In the genomic region with DNA sequence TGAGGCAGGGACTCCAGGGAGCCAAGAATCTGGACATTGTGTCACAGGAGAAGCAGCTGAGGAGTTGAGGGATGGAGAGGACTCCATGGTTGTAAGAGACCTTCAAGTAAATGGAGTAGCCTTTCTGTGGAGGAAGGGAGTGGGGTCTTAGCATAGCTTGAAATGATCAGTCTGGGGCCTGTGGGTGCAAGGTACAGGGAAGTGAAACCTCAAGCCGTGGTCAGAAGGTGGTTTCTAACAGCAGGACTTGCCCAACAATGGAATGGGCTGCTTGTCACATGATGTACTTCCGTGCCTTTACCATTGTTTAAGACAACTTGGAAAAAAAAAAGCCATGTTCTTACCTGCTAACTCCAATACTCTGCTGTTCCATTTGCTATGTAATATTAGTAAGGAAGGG, we compare ENCODE assay signal across 23 cellular contexts.
DNase-seq lines count a peak whose midpoint lies in the region; ATAC-seq and TF ChIP-seq lines count a peak whose summit lies in the region.
"Had no signal": no experiment of that assay in that cellular context is flagged by ENCODE, and none has a peak within 500 bp of the region (broad histone marks: within the 10 kb centered on the region; RNA-seq: fewer than 3 reads in every experiment).

No MANE protein-coding gene starts in this region.

- peak; percentile 85 for ATAC-seq in HG02759 (IDR thresholded peaks at IDR 0.05; ENCODE audit: unreplicated experiment)
- ATAC-seq in stimulated activated memory B cell treated with anti-CD40 and anti-IgM and Interleukin-4, amounts not matched to agents 10 μg/mL and 1 μg/mL and 100 μg/mL, for 72 hours: peak; percentile 59
- ATAC-seq: HCT116; stimulated activated naive CD8-positive, alpha-beta T cell treated with anti-CD3 and anti-CD28 coated beads, Interleukin-15, Interleukin-2, amounts not matched to agents 100 U/mL and 50 U/mL, for 24 hours; T-cell had no signal

- POLR2A ChIA-PET in CD4-positive, alpha-beta memory T cell (lab: Charles Lee; ENCODE audit: partially characterized antibody): no interaction called here

- no peaks in the 10 kb centered on the region for H3K36me3 Mint-ChIP-seq in stimulated activated memory B cell treated with anti-CD40 and anti-IgM and Interleukin-4, amounts not matched to agents 10 μg/mL and 1 μg/mL and 100 μg/mL, for 72 hours
- no peaks in the 10 kb centered on the region for H3K36me3 Mint-ChIP-seq in CD4-positive, alpha-beta memory T cell
- H3K36me3 Mint-ChIP-seq in activated naive CD4-positive, alpha-beta T cell treated with anti-CD3 and anti-CD28 coated beads, Interleukin-2, amount 10 ng/mL, durations not matched to agents 7 days and 5 days: no peaks in the 10 kb centered on the region
- H3K36me3 Mint-ChIP-seq: T-cell had no signal

- peaks cover 22% of the 10 kb centered on the region for H3K27me3 Mint-ChIP-seq in stimulated activated memory B cell treated with anti-CD40 and anti-IgM and Interleukin-4, amounts not matched to agents 10 μg/mL and 1 μg/mL and 100 μg/mL, for 72 hours
- H3K27me3 Mint-ChIP-seq in CD4-positive, alpha-beta memory T cell: no peaks in the 10 kb centered on the region
- no peaks in the 10 kb centered on the region for H3K27me3 Mint-ChIP-seq in activated naive CD4-positive, alpha-beta T cell treated with anti-CD3 and anti-CD28 coated beads, Interleukin-2, amount 10 ng/mL, durations not matched to agents 7 days and 5 days
- H3K27me3 Mint-ChIP-seq: T-cell had no signal

- CTCF ChIA-PET in CD4-positive, alpha-beta memory T cell (lab: Charles Lee; ENCODE audit: partially characterized antibody): no interaction called here
- CTCF ChIA-PET in activated naive CD4-positive, alpha-beta T cell treated with anti-CD3 and anti-CD28 coated beads, Interleukin-2, amount 10 ng/mL, durations not matched to agents 7 days and 5 days (lab: Charles Lee): no interaction called here

- H3K4me1 Mint-ChIP-seq in stimulated activated memory B cell treated with anti-CD40 and anti-IgM and Interleukin-4, amounts not matched to agents 10 μg/mL and 1 μg/mL and 100 μg/mL, for 72 hours: peaks cover 8% of the 10 kb centered on the region
- H3K4me1 Mint-ChIP-seq in CD4-positive, alpha-beta memory T cell: peaks cover 0 to 11% (median 1%) of the 10 kb centered on the region in 4 donors
- H3K4me1 Mint-ChIP-seq in activated naive CD4-positive, alpha-beta T cell treated with anti-CD3 and anti-CD28 coated beads, Interleukin-2, amount 10 ng/mL, durations not matched to agents 7 days and 5 days: no peaks in the 10 kb centered on the region

- H3K4me3 ChIP-seq in NB4 (ENCODE audit: low read depth, low read length): no peak overlapping the region
- no peak overlapping the region for H3K4me3 ChIP-seq in CD4-positive, alpha-beta memory T cell (ENCODE audit: low read length in 2 of 2)
- H3K4me3 ChIP-seq: cardiac muscle cell, lower lobe of right lung, thyroid gland had no signal

- no peaks in the 10 kb centered on the region for H3K27me3 ChIP-seq in CD4-positive, alpha-beta memory T cell (ENCODE audit: insufficient read depth, low read length)
- H3K27me3 ChIP-seq: cardiac muscle cell, thyroid gland had no signal

- TF ChIP-seq POLR2A in NB4 (IDR thresholded peaks at IDR 0.05; ENCODE audit: extremely low read depth, insufficient read length): no peak

- H3K4me3 Mint-ChIP-seq in stimulated activated memory B cell treated with anti-CD40 and anti-IgM and Interleukin-4, amounts not matched to agents 10 μg/mL and 1 μg/mL and 100 μg/mL, for 72 hours: no peak overlapping the region
- no peak overlapping the region for H3K4me3 Mint-ChIP-seq in CD4-positive, alpha-beta memory T cell
- no peak overlapping the region for H3K4me3 Mint-ChIP-seq in activated naive CD4-positive, alpha-beta T cell treated with anti-CD3 and anti-CD28 coated beads, Interleukin-2, amount 10 ng/mL, durations not matched to agents 7 days and 5 days
- H3K4me3 Mint-ChIP-seq: T-cell had no signal

- no peak overlapping the region for H3K27ac ChIP-seq in CD4-positive, alpha-beta memory T cell (ENCODE audit: low read depth, low read length)
- H3K27ac ChIP-seq: 22Rv1, cardiac muscle cell, lower lobe of right lung, thyroid gland had no signal

- intact Hi-C loops in CD4-positive, alpha-beta memory T cell (cut with micrococcal nuclease): no loop called here

- no peaks in the 10 kb centered on the region for H3K36me3 ChIP-seq in CD4-positive, alpha-beta memory T cell (ENCODE audit: insufficient read depth, low read length)
- H3K36me3 ChIP-seq: cardiac muscle cell, lower lobe of right lung, thyroid gland had no signal

- DNase-seq in SIG-M5 treated with dmso at 0.1 percent for 504 hours (lab: John Stamatoyannopoulos, UW; ENCODE audit: unreplicated experiment) (peak; percentile 17), SIG-M5 (lab: John Stamatoyannopoulos, UW) (no peak), NB4 (ENCODE audit: low read depth) (peak; percentile 53), NCI-H82 treated with DMSO at 0.1 percent for 48 hours (lab: John Stamatoyannopoulos, UW; ENCODE audit: unreplicated experiment) (no peak)
- no peak for DNase-seq in CD4-positive, alpha-beta memory T cell
- DNase-seq in activated naive CD4-positive, alpha-beta T cell treated with anti-CD3 and anti-CD28 coated beads, Interleukin-2, amount 10 ng/mL, durations not matched to agents 7 days and 5 days: no peak
- DNase-seq: activated naive CD4-positive, alpha-beta T cell treated with anti-CD3 and anti-CD28 coated beads, Interleukin-2, amount 50 U/mL, for 16 hours; dermis blood vessel endothelial cell; DMS79; lower lobe of right lung; NCI-H1436; NCI-H524 treated with DMSO at 0.1 percent for 48 hours; OCI-M1; SHP77; stimulated activated CD4-positive, alpha-beta T cell treated with anti-CD3 and anti-CD28 coated beads, Interleukin-2, amount 100 ng/mL, for 48 hours; stimulated activated naive CD8-positive, alpha-beta T cell treated with anti-CD3 and anti-CD28 coated beads, Interleukin-15, Interleukin-2, amounts not matched to agents 100 U/mL and 50 U/mL, for 24 hours; T-cell; thyroid gland had no signal

- H3K27ac Mint-ChIP-seq in stimulated activated memory B cell treated with anti-CD40 and anti-IgM and Interleukin-4, amounts not matched to agents 10 μg/mL and 1 μg/mL and 100 μg/mL, for 72 hours: no peak overlapping the region
- H3K27ac Mint-ChIP-seq in CD4-positive, alpha-beta memory T cell: peak overlapping the region in 2 of 7 donors; percentile 42 to 47
- H3K27ac Mint-ChIP-seq in activated naive CD4-positive, alpha-beta T cell treated with anti-CD3 and anti-CD28 coated beads, Interleukin-2, amount 10 ng/mL, durations not matched to agents 7 days and 5 days: no peak overlapping the region
- H3K27ac Mint-ChIP-seq: T-cell had no signal

- H3K9me3 Mint-ChIP-seq in stimulated activated memory B cell treated with anti-CD40 and anti-IgM and Interleukin-4, amounts not matched to agents 10 μg/mL and 1 μg/mL and 100 μg/mL, for 72 hours: peaks cover 3% of the 10 kb centered on the region
- H3K9me3 Mint-ChIP-seq in CD4-positive, alpha-beta memory T cell: peaks cover 0 to 3% (median 0%) of the 10 kb centered on the region in 8 donors
- no peaks in the 10 kb centered on the region for H3K9me3 Mint-ChIP-seq in activated naive CD4-positive, alpha-beta T cell treated with anti-CD3 and anti-CD28 coated beads, Interleukin-2, amount 10 ng/mL, durations not matched to agents 7 days and 5 days
- H3K9me3 Mint-ChIP-seq: T-cell had no signal

- no peaks in the 10 kb centered on the region for H3K9me3 ChIP-seq in CD4-positive, alpha-beta memory T cell (ENCODE audit: control insufficient read depth in 1 of 2, low read length in 2 of 2)
- H3K9me3 ChIP-seq: lower lobe of right lung, thyroid gland had no signal

- no peaks in the 10 kb centered on the region for H3K4me1 ChIP-seq in CD4-positive, alpha-beta memory T cell (ENCODE audit: insufficient read depth, low read length)
- H3K4me1 ChIP-seq: lower lobe of right lung had no signal

- no peak for TF ChIP-seq CTCF in NB4 (IDR thresholded peaks at IDR 0.05; ENCODE audit: low read depth, low read length)

Comparison
In these comparisons a context has a peak if more than half of its experiments do, and no peak if none do; other contexts are left out.
1. DNase-seq: peak in SIG-M5 treated with dmso at 0.1 percent for 504 hours (single experiment) and NB4 (single experiment); none in SIG-M5 (single experiment), CD4-positive, alpha-beta memory T cell (0 of 5), NCI-H82 treated with DMSO at 0.1 percent for 48 hours (single experiment) and activated naive CD4-positive, alpha-beta T cell treated with anti-CD3 and anti-CD28 coated beads, Interleukin-2, amount 10 ng/mL, durations not matched to agents 7 days and 5 days (single experiment).